ENCODE assay signal across 1 cellular context in genomic region chr7:43869018-43869897, GRCh38.
TF ChIP-seq lines count a peak whose summit lies in the region.

Gene MRPS24, minus strand, starts transcription at chr7:43869517. Its CDS starts 22 bp downstream, at chr7:43869495.

TF ChIP-seq in K562, 482 proteins besides CTCF, POLR2A, EP300 and RAD21 (continued from another document and continues in another):
- TF ChIP-seq SAFB (IDR thresholded peaks at IDR 0.05; ENCODE audit: borderline replicate concordance, low read depth, low read length) (peak; percentile 76), ZFPM2 (CRISPR knock-in tag; IDR thresholded peaks at IDR 0.05) (no peak), ZNF507 (tag; conservative IDR thresholded peaks at IDR 0.05) (no peak), HCFC1 (IDR thresholded peaks at IDR 0.05; ENCODE audit: low read depth, low read length) (peak; percentile 62), THRA (IDR thresholded peaks at IDR 0.05) (no peak), ARID1B (IDR thresholded peaks at IDR 0.05) (no peak), ZNF449 (CRISPR knock-in tag; IDR thresholded peaks at IDR 0.05) (no peak), ZNF589 (CRISPR knock-in tag; IDR thresholded peaks at IDR 0.05; ENCODE audit: low read depth) (peak; percentile 53; the same call in 1 of the 2 replicates), JUN (IDR thresholded peaks at IDR 0.05; ENCODE audit: borderline replicate concordance, low read depth, low read length) (0 out of 2 replicates have a peak, but pooled peaks have one; percentile 15), JUN (CRISPR knock-in tag; IDR thresholded peaks at IDR 0.05; ENCODE audit: borderline replicate concordance) (no peak), ZKSCAN1 (IDR thresholded peaks at IDR 0.05; ENCODE audit: low read depth, low read length) (no peak), MAFF (IDR thresholded peaks at IDR 0.05; ENCODE audit: low read length) (peak; percentile 35; the same call in 1 of the 2 replicates), ZZZ3 (IDR thresholded peaks at IDR 0.05) (no peak), TCF7L2 (IDR thresholded peaks at IDR 0.05; ENCODE audit: low read depth, low read length) (peak; percentile 93), TAF15 (IDR thresholded peaks at IDR 0.05; ENCODE audit: low read depth, low read length) (no peak), TBP (optimal IDR thresholded peaks at IDR 0.05; ENCODE audit: low read depth, low read length) (peak; percentile 95), CBX3 (IDR thresholded peaks at IDR 0.05; ENCODE audit: borderline replicate concordance in 1 of 2, low read length in 2 of 2) (peak in 1 of 2 experiments; percentile 36; a peak in 1 of 3 replicates), YY1 (IDR thresholded peaks at IDR 0.05; ENCODE audit: borderline replicate concordance in 1 of 3, control insufficient read depth in 1 of 3, extremely low read depth in 1 of 3, insufficient read depth in 3 of 3, insufficient read length in 1 of 3, insufficient replicate concordance in 2 of 3, low read depth in 1 of 3, low read length in 2 of 3) (peak; percentile 94 to 99 (median 97)), ZNF561 (CRISPR knock-in tag; conservative IDR thresholded peaks at IDR 0.05) (no peak), SREBF2 (CRISPR knock-in tag; IDR thresholded peaks at IDR 0.05) (no peak), ZNF124 (CRISPR knock-in tag; IDR thresholded peaks at IDR 0.05) (no peak), TEAD1 (CRISPR knock-in tag; IDR thresholded peaks at IDR 0.05) (peak in 1 of 2 experiments; percentile 66; a peak in 2 of 4 replicates), ILF3 (IDR thresholded peaks at IDR 0.05; ENCODE audit: borderline replicate concordance) (no peak), NRF1 (conservative IDR thresholded peaks at IDR 0.05 in 1 of 2, IDR thresholded peaks at IDR 0.05 in 1 of 2) (peak; percentile 22 to 36; a peak in 1 of 4 replicates), FOXP1 (CRISPR knock-in tag; IDR thresholded peaks at IDR 0.05) (peak; percentile 46; the same call in 1 of the 2 replicates), RNF2 (IDR thresholded peaks at IDR 0.05) (peak; percentile 60; the same call in 1 of the 2 replicates), HOMEZ (CRISPR knock-in tag; IDR thresholded peaks at IDR 0.05) (no peak), EGR1 (conservative IDR thresholded peaks at IDR 0.05) (peak; percentile 74), CTBP1 (IDR thresholded peaks at IDR 0.05; ENCODE audit: borderline replicate concordance) (0 out of 2 replicates have a peak, but pooled peaks have one; percentile 22), MED1 (CRISPR knock-in tag; IDR thresholded peaks at IDR 0.05; ENCODE audit: borderline replicate concordance) (no peak), ZNF717 (CRISPR knock-in tag; IDR thresholded peaks at IDR 0.05) (no peak), NR3C1 (CRISPR knock-in tag; IDR thresholded peaks at IDR 0.05) (no peak), EZH2 (IDR thresholded peaks at IDR 0.05; ENCODE audit: borderline replicate concordance, low read depth, low read length) (no peak), MCM2 (IDR thresholded peaks at IDR 0.05; ENCODE audit: low read depth) (no peak), PHF20 (IDR thresholded peaks at IDR 0.05; ENCODE audit: partially characterized antibody) (peak; percentile 74), GABPA (tag; conservative IDR thresholded peaks at IDR 0.05; ENCODE audit: low read depth) (no peak), ZNF584 (CRISPR knock-in tag; IDR thresholded peaks at IDR 0.05; ENCODE audit: low read depth) (no peak), RBBP5 (IDR thresholded peaks at IDR 0.05; ENCODE audit: borderline replicate concordance, insufficient read depth, low read length, poor library complexity, severe bottlenecking) (peak; percentile 90), ZBTB17 (CRISPR knock-in tag; IDR thresholded peaks at IDR 0.05) (no peak), FOSL1 (tag; conservative IDR thresholded peaks at IDR 0.05) (no peak; the same call in 1 of the 2 replicates), RFX7 (CRISPR knock-in tag; IDR thresholded peaks at IDR 0.05) (no peak), CREB1 (IDR thresholded peaks at IDR 0.05) (peak; percentile 52; the same call in 1 of the 2 replicates), CREB1 (CRISPR knock-in tag; IDR thresholded peaks at IDR 0.05) (0 out of 2 replicates have a peak, but pooled peaks have one; percentile 43), MAFK (IDR thresholded peaks at IDR 0.05; ENCODE audit: low read length) (no peak), FOXJ2 (tag; IDR thresholded peaks at IDR 0.05) (no peak), KLF1 (tag; IDR thresholded peaks at IDR 0.05) (no peak)
- TF ChIP-seq, protein P1, sequence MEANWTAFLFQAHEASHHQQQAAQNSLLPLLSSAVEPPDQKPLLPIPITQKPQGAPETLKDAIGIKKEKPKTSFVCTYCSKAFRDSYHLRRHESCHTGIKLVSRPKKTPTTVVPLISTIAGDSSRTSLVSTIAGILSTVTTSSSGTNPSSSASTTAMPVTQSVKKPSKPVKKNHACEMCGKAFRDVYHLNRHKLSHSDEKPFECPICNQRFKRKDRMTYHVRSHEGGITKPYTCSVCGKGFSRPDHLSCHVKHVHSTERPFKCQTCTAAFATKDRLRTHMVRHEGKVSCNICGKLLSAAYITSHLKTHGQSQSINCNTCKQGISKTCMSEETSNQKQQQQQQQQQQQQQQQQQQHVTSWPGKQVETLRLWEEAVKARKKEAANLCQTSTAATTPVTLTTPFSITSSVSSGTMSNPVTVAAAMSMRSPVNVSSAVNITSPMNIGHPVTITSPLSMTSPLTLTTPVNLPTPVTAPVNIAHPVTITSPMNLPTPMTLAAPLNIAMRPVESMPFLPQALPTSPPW (CRISPR knock-in tag; IDR thresholded peaks at IDR 0.05): peak; percentile 80
- TF ChIP-seq, protein P2, sequence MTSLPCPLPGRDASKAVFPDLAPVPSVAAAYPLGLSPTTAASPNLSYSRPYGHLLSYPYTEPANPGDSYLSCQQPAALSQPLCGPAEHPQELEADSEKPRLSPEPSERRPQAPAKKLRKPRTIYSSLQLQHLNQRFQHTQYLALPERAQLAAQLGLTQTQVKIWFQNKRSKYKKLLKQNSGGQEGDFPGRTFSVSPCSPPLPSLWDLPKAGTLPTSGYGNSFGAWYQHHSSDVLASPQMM (CRISPR knock-in tag; IDR thresholded peaks at IDR 0.05): no peak
- TF ChIP-seq, protein P3, sequence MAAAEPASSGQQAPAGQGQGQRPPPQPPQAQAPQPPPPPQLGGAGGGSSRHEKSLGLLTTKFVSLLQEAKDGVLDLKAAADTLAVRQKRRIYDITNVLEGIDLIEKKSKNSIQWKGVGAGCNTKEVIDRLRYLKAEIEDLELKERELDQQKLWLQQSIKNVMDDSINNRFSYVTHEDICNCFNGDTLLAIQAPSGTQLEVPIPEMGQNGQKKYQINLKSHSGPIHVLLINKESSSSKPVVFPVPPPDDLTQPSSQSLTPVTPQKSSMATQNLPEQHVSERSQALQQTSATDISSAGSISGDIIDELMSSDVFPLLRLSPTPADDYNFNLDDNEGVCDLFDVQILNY (CRISPR knock-in tag; IDR thresholded peaks at IDR 0.05): peak; percentile 24; the same call in 1 of the 2 replicates
- TF ChIP-seq, protein P4, sequence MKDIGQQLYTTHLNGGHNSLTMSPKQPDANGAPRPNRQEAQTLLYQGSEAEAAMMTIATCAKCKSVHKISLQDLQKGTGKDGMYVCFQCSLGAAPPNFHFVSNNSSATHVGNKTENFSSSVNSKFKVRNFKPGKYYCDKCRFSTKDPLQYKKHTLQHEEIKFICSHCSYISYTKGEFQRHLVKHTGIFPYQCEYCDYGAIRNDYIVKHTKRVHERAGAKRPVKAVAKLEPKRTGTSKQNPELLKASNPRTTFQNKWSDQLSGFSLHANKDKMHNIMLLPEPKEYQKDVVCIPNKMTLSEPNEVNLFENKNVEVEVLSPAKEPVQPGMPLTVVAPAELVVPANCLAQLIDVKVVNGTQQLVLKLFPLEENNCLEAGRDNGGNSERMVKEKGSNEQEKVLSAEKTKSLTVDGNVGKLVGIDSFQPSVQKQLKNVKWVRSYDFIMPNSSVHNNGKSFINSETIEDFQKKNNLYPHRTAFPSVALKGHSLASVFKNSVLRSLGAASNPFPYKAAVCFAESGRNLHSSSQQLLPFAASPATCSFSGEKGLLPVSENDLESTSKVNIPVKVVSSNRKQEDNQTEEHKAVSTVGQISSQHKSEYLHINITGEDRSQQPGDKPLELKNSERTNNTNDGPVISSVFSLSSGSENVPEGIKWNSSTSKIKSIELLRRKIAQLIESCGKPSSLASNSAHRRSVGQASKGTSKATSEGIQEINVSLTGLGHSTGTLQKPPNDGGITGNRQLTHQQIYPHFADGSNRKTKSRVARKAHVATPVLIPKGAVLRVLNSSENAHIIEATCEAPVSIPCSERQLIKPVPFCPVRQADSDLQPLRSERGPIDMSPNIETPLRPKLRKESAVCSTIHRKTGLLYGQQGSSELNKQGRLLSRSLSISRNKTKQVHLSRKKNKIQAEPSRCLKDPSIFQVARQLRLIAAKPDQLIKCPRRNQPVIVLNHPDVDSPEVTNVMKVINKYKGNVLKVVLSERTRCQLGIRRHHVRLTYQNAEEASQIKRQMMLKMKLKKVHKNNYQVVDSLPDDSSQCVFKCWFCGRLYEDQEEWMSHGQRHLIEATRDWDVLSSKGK (CRISPR knock-in tag; IDR thresholded peaks at IDR 0.05): no peak
- TF ChIP-seq, protein P5, sequence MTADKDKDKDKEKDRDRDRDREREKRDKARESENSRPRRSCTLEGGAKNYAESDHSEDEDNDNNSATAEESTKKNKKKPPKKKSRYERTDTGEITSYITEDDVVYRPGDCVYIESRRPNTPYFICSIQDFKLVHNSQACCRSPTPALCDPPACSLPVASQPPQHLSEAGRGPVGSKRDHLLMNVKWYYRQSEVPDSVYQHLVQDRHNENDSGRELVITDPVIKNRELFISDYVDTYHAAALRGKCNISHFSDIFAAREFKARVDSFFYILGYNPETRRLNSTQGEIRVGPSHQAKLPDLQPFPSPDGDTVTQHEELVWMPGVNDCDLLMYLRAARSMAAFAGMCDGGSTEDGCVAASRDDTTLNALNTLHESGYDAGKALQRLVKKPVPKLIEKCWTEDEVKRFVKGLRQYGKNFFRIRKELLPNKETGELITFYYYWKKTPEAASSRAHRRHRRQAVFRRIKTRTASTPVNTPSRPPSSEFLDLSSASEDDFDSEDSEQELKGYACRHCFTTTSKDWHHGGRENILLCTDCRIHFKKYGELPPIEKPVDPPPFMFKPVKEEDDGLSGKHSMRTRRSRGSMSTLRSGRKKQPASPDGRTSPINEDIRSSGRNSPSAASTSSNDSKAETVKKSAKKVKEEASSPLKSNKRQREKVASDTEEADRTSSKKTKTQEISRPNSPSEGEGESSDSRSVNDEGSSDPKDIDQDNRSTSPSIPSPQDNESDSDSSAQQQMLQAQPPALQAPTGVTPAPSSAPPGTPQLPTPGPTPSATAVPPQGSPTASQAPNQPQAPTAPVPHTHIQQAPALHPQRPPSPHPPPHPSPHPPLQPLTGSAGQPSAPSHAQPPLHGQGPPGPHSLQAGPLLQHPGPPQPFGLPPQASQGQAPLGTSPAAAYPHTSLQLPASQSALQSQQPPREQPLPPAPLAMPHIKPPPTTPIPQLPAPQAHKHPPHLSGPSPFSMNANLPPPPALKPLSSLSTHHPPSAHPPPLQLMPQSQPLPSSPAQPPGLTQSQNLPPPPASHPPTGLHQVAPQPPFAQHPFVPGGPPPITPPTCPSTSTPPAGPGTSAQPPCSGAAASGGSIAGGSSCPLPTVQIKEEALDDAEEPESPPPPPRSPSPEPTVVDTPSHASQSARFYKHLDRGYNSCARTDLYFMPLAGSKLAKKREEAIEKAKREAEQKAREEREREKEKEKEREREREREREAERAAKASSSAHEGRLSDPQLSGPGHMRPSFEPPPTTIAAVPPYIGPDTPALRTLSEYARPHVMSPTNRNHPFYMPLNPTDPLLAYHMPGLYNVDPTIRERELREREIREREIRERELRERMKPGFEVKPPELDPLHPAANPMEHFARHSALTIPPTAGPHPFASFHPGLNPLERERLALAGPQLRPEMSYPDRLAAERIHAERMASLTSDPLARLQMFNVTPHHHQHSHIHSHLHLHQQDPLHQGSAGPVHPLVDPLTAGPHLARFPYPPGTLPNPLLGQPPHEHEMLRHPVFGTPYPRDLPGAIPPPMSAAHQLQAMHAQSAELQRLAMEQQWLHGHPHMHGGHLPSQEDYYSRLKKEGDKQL (CRISPR knock-in tag; IDR thresholded peaks at IDR 0.05; ENCODE audit: borderline replicate concordance): no peak
